In genomic region chr16:66740010-66740409, GRCh38 we compare ENCODE assay signal across 8 cellular contexts. TPM values are rescaled to one million over a fixed set of nuclear protein-coding genes. Genes with fewer than 3 reads are reported as not detected.
A peak's percentile ranks its signal among the peaks of the same experiment; 100 is the strongest.
DNase-seq lines count a peak whose midpoint lies in the region; ATAC-seq and TF ChIP-seq lines count a peak whose summit lies in the region.

No MANE protein-coding gene starts in this region.

- no peak overlapping the region for H3K18ac ChIP-seq in mesendoderm (ENCODE audit: low read length)

- H3K79me2 ChIP-seq in mesendoderm (ENCODE audit: control insufficient read depth, insufficient read depth, low read length) = peaks cover 19% of the 10 kb centered on the region

- H3K9me3 ChIP-seq in CD4-positive, alpha-beta T cell (ENCODE audit: control insufficient read depth, low read length) = no peaks in the 10 kb centered on the region
- H3K9me3 ChIP-seq in HAP-1 (no peaks in the 10 kb centered on the region), vagina (no peaks in the 10 kb centered on the region)

- no CpG with 5 or more reads among the region's 2 CpGs for WGBS in mesendoderm (ENCODE audit: extremely low coverage, insufficient coverage, low lambda C conversion rate)

- CTCF ChIA-PET in CD4-positive, alpha-beta T cell (lab: Charles Lee) = interaction anchor here (0.7 to 3.3 kb wide), 4 partner anchors 13 to 333 kb away, joined by 3 to 18 read pairs (median 8); no protein-coding TSS in a partner anchor
- CTCF ChIA-PET in T-cell (lab: Charles Lee) = interaction anchor here (0.6 to 0.7 kb wide), 2 partner anchors 129 to 331 kb away, joined by 3 read pairs; no protein-coding TSS in a partner anchor

- H2BK120ac ChIP-seq in mesendoderm (ENCODE audit: low read depth, low read length) = no peak overlapping the region

- H3K4ac ChIP-seq in mesendoderm (ENCODE audit: low read depth, low read length) = no peak overlapping the region

- no peak overlapping the region for H3K4me3 Mint-ChIP-seq in CD4-positive, alpha-beta T cell
- no peak overlapping the region for H3K4me3 Mint-ChIP-seq in T-cell

- peaks cover 79% of the 10 kb centered on the region for H3K36me3 ChIP-seq in HAP-1 (replicated peaks)
- H3K36me3 ChIP-seq in mesendoderm (ENCODE audit: control insufficient read depth, insufficient read depth, low read length) = peaks cover 11% of the 10 kb centered on the region
- H3K36me3 ChIP-seq in vagina = peaks cover 4 to 42% of the 10 kb centered on the region in 2 donors

- no peak overlapping the region for H3K56ac ChIP-seq in mesendoderm (ENCODE audit: low read length)

- POLR2A ChIA-PET in CD4-positive, alpha-beta T cell (lab: Charles Lee) = no interaction called here
- POLR2A ChIA-PET in T-cell (lab: Charles Lee) = no interaction called here

- peaks cover 81% of the 10 kb centered on the region for H3K36me3 Mint-ChIP-seq in CD4-positive, alpha-beta T cell (ENCODE audit: low read depth)
- peaks cover 26% of the 10 kb centered on the region for H3K36me3 Mint-ChIP-seq in T-cell

- H3K9ac ChIP-seq in mesendoderm (ENCODE audit: low read length) = no peak overlapping the region

- peak; percentile 70 for TF ChIP-seq CTCF in CD4-positive, alpha-beta T cell (IDR thresholded peaks at IDR 0.05)
- no peak for TF ChIP-seq CTCF in vagina (IDR thresholded peaks at IDR 0.05)

- no peak overlapping the region for H3K23ac ChIP-seq in mesendoderm (ENCODE audit: low read length)

- no peak overlapping the region for H4K8ac ChIP-seq in mesendoderm (ENCODE audit: low read depth, low read length)

- no peak overlapping the region for H2BK15ac ChIP-seq in mesendoderm (replicated peaks; ENCODE audit: low read depth)

- no peaks in the 10 kb centered on the region for H3K27me3 ChIP-seq in CD4-positive, alpha-beta T cell (ENCODE audit: control insufficient read depth, insufficient read depth, low read length)
- no peaks in the 10 kb centered on the region for H3K27me3 ChIP-seq in HAP-1 (ENCODE audit: low read depth)
- no peaks in the 10 kb centered on the region for H3K27me3 ChIP-seq in mesendoderm (ENCODE audit: insufficient read depth, low read length, poor library complexity)
- H3K27me3 ChIP-seq in vagina = no peaks in the 10 kb centered on the region

- H3K27me3 Mint-ChIP-seq in CD4-positive, alpha-beta T cell = no peaks in the 10 kb centered on the region
- no peaks in the 10 kb centered on the region for H3K27me3 Mint-ChIP-seq in T-cell

- H3K9me3 Mint-ChIP-seq in CD4-positive, alpha-beta T cell = no peaks in the 10 kb centered on the region
- no peaks in the 10 kb centered on the region for H3K9me3 Mint-ChIP-seq in T-cell

- H3K4me1 ChIP-seq in HAP-1 (peaks cover 18% of the 10 kb centered on the region), mesendoderm (ENCODE audit: control insufficient read depth, low read depth, low read length) (no peaks in the 10 kb centered on the region), vagina (peaks cover 45% of the 10 kb centered on the region)

- DNase-seq in CD4-positive, alpha-beta T cell = peak in 4 of 10 experiments; percentile 5 to 16 (median 10)
- DNase-seq in HAP-1 (ENCODE audit: low spot score in 2 of 2) (peak; percentile 69 to 72), T-cell (peak in 19 of 34 experiments; percentile 9 to 34 (median 22)), dermis blood vessel endothelial cell (peak; percentile 68), mesendoderm (peak; percentile 64), vagina (ENCODE audit: extremely low spot score in 2 of 2) (no peak), posterior vena cava (ENCODE audit: low spot score) (no peak)

- H3K79me1 ChIP-seq in mesendoderm (ENCODE audit: low read length) = peaks cover 15% of the 10 kb centered on the region

- no peak overlapping the region for H4K5ac ChIP-seq in mesendoderm (ENCODE audit: low read length)

- no peak overlapping the region for H3K4me2 ChIP-seq in mesendoderm (ENCODE audit: low read length)

- peak; percentile 64 for ATAC-seq in CD4-positive, alpha-beta T cell (ENCODE audit: poor library complexity)
- ATAC-seq in T-cell (replicated peaks in 1 of 4) (peak in 2 of 4 experiments; percentile 33 to 58), HG03565 (IDR thresholded peaks at IDR 0.05; ENCODE audit: unreplicated experiment) (no peak)

- H2BK5ac ChIP-seq in mesendoderm (ENCODE audit: low read length) = no peak overlapping the region

- TF ChIP-seq POLR2A in vagina (IDR thresholded peaks at IDR 0.05) = no peak

- peak overlapping the region; percentile 45 for H3K27ac Mint-ChIP-seq in CD4-positive, alpha-beta T cell
- peak overlapping the region in 1 of 2 donors; percentile 51 for H3K27ac Mint-ChIP-seq in T-cell

- intact Hi-C loops in CD4-positive, alpha-beta T cell (cut with DNase I, micrococcal nuclease) = loop anchor here (1.0 to 5.0 kb wide), 5 partner anchors 12 to 333 kb away; no protein-coding TSS in a partner anchor
- intact Hi-C loops in vagina (cut with DNase I) = no loop called here
- intact Hi-C loops in posterior vena cava (cut with DNase I) = no loop called here

- no peak overlapping the region for H3K27ac ChIP-seq in CD4-positive, alpha-beta T cell (ENCODE audit: low read depth, low read length)
- no peak overlapping the region for H3K27ac ChIP-seq in mesendoderm (ENCODE audit: low read depth, low read length)
- H3K27ac ChIP-seq in vagina = peak overlapping the region; percentile 90

- H2AK5ac ChIP-seq in mesendoderm (ENCODE audit: low read length) = no peak overlapping the region

- peaks cover 24% of the 10 kb centered on the region for H3K4me1 Mint-ChIP-seq in CD4-positive, alpha-beta T cell (ENCODE audit: low read depth)
- H3K4me1 Mint-ChIP-seq in T-cell = peaks cover 8 to 26% (median 22%) of the 10 kb centered on the region in 3 donors

- in situ Hi-C loops in HAP-1 (cut with MboI; ENCODE audit: low sequenced_read_pairs) = loop anchor here (25.0 kb wide), 1 partner anchor 328 kb away; no protein-coding TSS in a partner anchor

- H3K4me3 ChIP-seq in HAP-1 (no peak overlapping the region), mesendoderm (ENCODE audit: low read length) (no peak overlapping the region), vagina (no peak overlapping the region)

RNA-seq across cellular contexts. Expression of gene DYNC1LI2, which starts 11.4 kb away (rescaled TPM):
- 10 to 100 TPM; 81.8 to 82.4 TPM for total RNA-seq in CD4-positive, alpha-beta T cell
- total RNA-seq in T-cell = 10 to 100 TPM; 69.9 to 92.1 (median 81.3) TPM
- 112 and 219 TPM in 2 replicates for total RNA-seq in dermis blood vessel endothelial cell
- 150 TPM for polyA plus RNA-seq in mesendoderm (2013, experiment 1 of 2)
- 159 TPM for polyA plus RNA-seq in mesendoderm (2013, experiment 2 of 2)
- total RNA-seq in vagina = 149 TPM
- total RNA-seq in posterior vena cava = 100 to 1,000 TPM; 159 to 192 TPM

RNA-seq across cellular contexts. Expression of gene CMTM4, which starts 43.5 kb away (rescaled TPM):
- 1 to 10 TPM; 1.1 to 1.6 TPM for total RNA-seq in CD4-positive, alpha-beta T cell
- total RNA-seq in T-cell = 1 to 10 TPM; 1.1 to 2.3 (median 1.8) TPM
- 8.8 and 11.6 TPM in 2 replicates for total RNA-seq in dermis blood vessel endothelial cell
- polyA plus RNA-seq in mesendoderm (2013, experiment 1 of 2) = 16.1 TPM
- 16.3 TPM for polyA plus RNA-seq in mesendoderm (2013, experiment 2 of 2)
- total RNA-seq in vagina = 15.7 TPM
- 10 to 100 TPM; 14.8 to 15.0 TPM for total RNA-seq in posterior vena cava

Comparison
In these comparisons a context has a peak if more than half of its experiments do, and no peak if none do; other contexts are left out.
1. DNase-seq: peak in HAP-1 (2 of 2), T-cell (19 of 34), dermis blood vessel endothelial cell (single experiment) and mesendoderm (single experiment); none in vagina (0 of 2) and posterior vena cava (single experiment).
2. intact Hi-C loops: an anchor here in CD4-positive, alpha-beta T cell (1.0 to 5.0 kb wide); none called in vagina and posterior vena cava.